13 cellular contexts compared by ENCODE assay signal in genomic region chr2:181163139-181163538, GRCh38.
DNase-seq lines count a peak whose midpoint lies in the region; ATAC-seq lines count a peak whose summit lies in the region.
"Had no signal": no experiment of that assay in that cellular context is flagged by ENCODE, and none has a peak within 500 bp of the region (broad histone marks: within the 10 kb centered on the region; RNA-seq: fewer than 3 reads in every experiment).

No MANE protein-coding gene starts in this region.

- peaks cover 29% of the 10 kb centered on the region for H3K9me3 Mint-ChIP-seq in activated T-helper 1 cell treated with anti-CD3 and anti-CD28 coated beads, Interleukin-12 subunit alpha, Interleukin-12 subunit beta, Interleukin-2, Interleukin-4 antibody, amounts not matched to agents 30 ng/mL and 10 ng/mL and 1 ng/mL, durations not matched to agents 14 hours and 24 hours and 36 hours
- H3K9me3 Mint-ChIP-seq in stimulated activated memory B cell treated with anti-CD40 and anti-IgM and Interleukin-4, amounts not matched to agents 10 μg/mL and 1 μg/mL and 100 μg/mL, for 72 hours: peaks cover 8% of the 10 kb centered on the region

- H3K4me3 Mint-ChIP-seq in activated T-helper 1 cell treated with anti-CD3 and anti-CD28 coated beads, Interleukin-12 subunit alpha, Interleukin-12 subunit beta, Interleukin-2, Interleukin-4 antibody, amounts not matched to agents 30 ng/mL and 10 ng/mL and 1 ng/mL, durations not matched to agents 14 hours and 24 hours and 36 hours: no peak overlapping the region
- H3K4me3 Mint-ChIP-seq in stimulated activated memory B cell treated with anti-CD40 and anti-IgM and Interleukin-4, amounts not matched to agents 10 μg/mL and 1 μg/mL and 100 μg/mL, for 72 hours: no peak overlapping the region
- H3K4me3 Mint-ChIP-seq: nephron had no signal

- ATAC-seq in GM21390 (IDR thresholded peaks at IDR 0.05; ENCODE audit: unreplicated experiment): peak; percentile 33
- no peak for ATAC-seq in stimulated activated memory B cell treated with anti-CD40 and anti-IgM and Interleukin-4, amounts not matched to agents 10 μg/mL and 1 μg/mL and 100 μg/mL, for 72 hours
- ATAC-seq in HG03135 (IDR thresholded peaks at IDR 0.05; ENCODE audit: unreplicated experiment): no peak

- peak overlapping the region; percentile 56 for H3K27ac Mint-ChIP-seq in activated T-helper 1 cell treated with anti-CD3 and anti-CD28 coated beads, Interleukin-12 subunit alpha, Interleukin-12 subunit beta, Interleukin-2, Interleukin-4 antibody, amounts not matched to agents 30 ng/mL and 10 ng/mL and 1 ng/mL, durations not matched to agents 14 hours and 24 hours and 36 hours
- peak overlapping the region; percentile 30 for H3K27ac Mint-ChIP-seq in stimulated activated memory B cell treated with anti-CD40 and anti-IgM and Interleukin-4, amounts not matched to agents 10 μg/mL and 1 μg/mL and 100 μg/mL, for 72 hours
- H3K27ac Mint-ChIP-seq: nephron had no signal

- H3K36me3 Mint-ChIP-seq in activated T-helper 1 cell treated with anti-CD3 and anti-CD28 coated beads, Interleukin-12 subunit alpha, Interleukin-12 subunit beta, Interleukin-2, Interleukin-4 antibody, amounts not matched to agents 30 ng/mL and 10 ng/mL and 1 ng/mL, durations not matched to agents 14 hours and 24 hours and 36 hours (ENCODE audit: low read depth): peaks cover 35% of the 10 kb centered on the region
- peaks cover 11% of the 10 kb centered on the region for H3K36me3 Mint-ChIP-seq in stimulated activated memory B cell treated with anti-CD40 and anti-IgM and Interleukin-4, amounts not matched to agents 10 μg/mL and 1 μg/mL and 100 μg/mL, for 72 hours

- DNase-seq in activated gamma-delta T cell treated with Interleukin-2 at 50 U/mL for 16 hours (peak; percentile 21), activated gamma-delta T cell (lab: John Stamatoyannopoulos, UW) (no peak)
- no peak for DNase-seq in activated T-helper 1 cell treated with anti-CD3 and anti-CD28 coated beads, Interleukin-12 subunit alpha, Interleukin-12 subunit beta, Interleukin-2, Interleukin-4 antibody, amounts not matched to agents 30 ng/mL and 10 ng/mL and 1 ng/mL, durations not matched to agents 14 hours and 24 hours and 36 hours (ENCODE audit: low spot score)
- DNase-seq in central memory CD4-positive, alpha-beta T cell: no peak
- DNase-seq in effector CD4-positive, alpha-beta T cell: no peak
- DNase-seq: aorta, MG63, NCI-H2029 treated with DMSO at 0.1 percent for 48 hours, NCI-H748 treated with DMSO at 0.1 percent for 48 hours had no signal

- peaks cover 44% of the 10 kb centered on the region for H3K4me1 Mint-ChIP-seq in activated T-helper 1 cell treated with anti-CD3 and anti-CD28 coated beads, Interleukin-12 subunit alpha, Interleukin-12 subunit beta, Interleukin-2, Interleukin-4 antibody, amounts not matched to agents 30 ng/mL and 10 ng/mL and 1 ng/mL, durations not matched to agents 14 hours and 24 hours and 36 hours (ENCODE audit: low read depth)
- H3K4me1 Mint-ChIP-seq in stimulated activated memory B cell treated with anti-CD40 and anti-IgM and Interleukin-4, amounts not matched to agents 10 μg/mL and 1 μg/mL and 100 μg/mL, for 72 hours: peaks cover 33% of the 10 kb centered on the region
- H3K4me1 Mint-ChIP-seq: nephron had no signal

- no peaks in the 10 kb centered on the region for H3K27me3 Mint-ChIP-seq in activated T-helper 1 cell treated with anti-CD3 and anti-CD28 coated beads, Interleukin-12 subunit alpha, Interleukin-12 subunit beta, Interleukin-2, Interleukin-4 antibody, amounts not matched to agents 30 ng/mL and 10 ng/mL and 1 ng/mL, durations not matched to agents 14 hours and 24 hours and 36 hours (ENCODE audit: insufficient read depth)
- no peaks in the 10 kb centered on the region for H3K27me3 Mint-ChIP-seq in stimulated activated memory B cell treated with anti-CD40 and anti-IgM and Interleukin-4, amounts not matched to agents 10 μg/mL and 1 μg/mL and 100 μg/mL, for 72 hours

- intact Hi-C loops in activated T-helper 1 cell treated with anti-CD3 and anti-CD28 coated beads, Interleukin-12 subunit alpha, Interleukin-12 subunit beta, Interleukin-2, Interleukin-4 antibody, amounts not matched to agents 30 ng/mL and 10 ng/mL and 1 ng/mL, durations not matched to agents 14 hours and 24 hours and 36 hours (cut with micrococcal nuclease): loop anchor here (1.0 to 5.0 kb wide), 5 partner anchors 15 to 57 kb away; no protein-coding TSS in a partner anchor
